ENCODE assay signal across 17 cellular contexts in the genomic region with DNA sequence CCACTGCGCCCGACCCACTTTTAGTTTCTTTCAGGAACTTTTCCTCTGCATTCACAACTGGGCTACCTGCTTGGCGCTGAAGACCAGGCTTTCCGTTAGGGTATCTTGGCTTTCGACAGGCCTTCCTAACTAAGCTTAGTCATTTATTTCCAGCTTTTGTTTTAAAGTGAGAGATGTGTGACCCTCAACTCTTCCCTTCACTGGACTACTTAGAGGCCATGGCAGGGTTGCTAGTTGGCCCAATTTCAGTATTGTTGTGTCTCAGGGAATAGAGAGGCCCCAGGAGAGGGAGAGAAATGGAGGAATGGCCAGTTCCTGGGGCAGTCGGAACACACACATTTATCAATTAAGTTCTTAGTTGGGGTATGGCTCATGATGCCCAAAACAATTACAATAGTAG. TPM values are rescaled to one million over a fixed set of nuclear protein-coding genes. Genes with fewer than 3 reads are reported as not detected.
A peak's percentile ranks its signal among the peaks of the same experiment; 100 is the strongest.
DNase-seq lines count a peak whose midpoint lies in the region; ATAC-seq, FAIRE-seq and TF ChIP-seq lines count a peak whose summit lies in the region.
"Had no signal": no experiment of that assay in that cellular context is flagged by ENCODE, and none has a peak within 500 bp of the region (broad histone marks: within the 10 kb centered on the region; RNA-seq: fewer than 3 reads in every experiment).

No MANE protein-coding gene starts in this region.

- no peaks in the 10 kb centered on the region for H3K27me3 ChIP-seq in right cardiac atrium (ENCODE audit: control insufficient read depth, insufficient read depth)
- no peaks in the 10 kb centered on the region for H3K27me3 ChIP-seq in right atrium auricular region
- H3K27me3 ChIP-seq in HepG2 (ENCODE audit: control insufficient read depth in 1 of 2, insufficient read depth in 2 of 2, low read length in 2 of 2), result no peaks in the 10 kb centered on the region

- no peak overlapping the region for H3K9ac ChIP-seq in HepG2 (ENCODE audit: insufficient read depth, low read depth, low read length)
- H3K9ac ChIP-seq: KMS-11 had no signal

- H3K79me2 ChIP-seq in HepG2 (ENCODE audit: insufficient read depth, low read length), result peaks cover 28% of the 10 kb centered on the region

- H3K4me1 ChIP-seq in right cardiac atrium (ENCODE audit: control insufficient read depth, insufficient read depth, low read length) (peaks cover 10% of the 10 kb centered on the region), right atrium auricular region (peaks cover 0 to 16% of the 10 kb centered on the region in 2 donors), HepG2 (ENCODE audit: insufficient read depth, low read length) (peaks cover 20% of the 10 kb centered on the region)

- peak overlapping the region; percentile 48 for H3K27ac ChIP-seq in right cardiac atrium (ENCODE audit: low read length)
- no peak overlapping the region for H3K27ac ChIP-seq in right atrium auricular region
- no peak overlapping the region for H3K27ac ChIP-seq in HepG2 (ENCODE audit: extremely low read length, insufficient read depth, low read length)
- H3K27ac ChIP-seq: KMS-11 had no signal

- H4K20me1 ChIP-seq in HepG2 (ENCODE audit: insufficient read depth, low read length), result 0 out of 2 replicates have a peak, but pooled peaks cover 6% of the 10 kb centered on the region

- TF ChIP-seq EP300 in HepG2 (IDR thresholded peaks at IDR 0.05; ENCODE audit: low read depth in 2 of 2, low read length in 2 of 2), result no peak
- TF ChIP-seq EP300 in HepG2 (CRISPR knock-in tag; IDR thresholded peaks at IDR 0.05; ENCODE audit: borderline replicate concordance), result no peak

- DNase-seq in right cardiac atrium, result no peak
- DNase-seq in right atrium auricular region (ENCODE audit: low spot score), result no peak
- DNase-seq in dermis blood vessel endothelial cell, result peak; percentile 91
- no peak for DNase-seq in osteocyte (ENCODE audit: extremely low spot score, unreplicated experiment)
- DNase-seq in HepG2 (ENCODE audit: low spot score), result no peak
- DNase-seq in dedifferentiated amniotic fluid mesenchymal stem cell (ENCODE audit: extremely low spot score), result no peak
- DNase-seq in A172 (ENCODE audit: low spot score), result no peak
- DNase-seq: COR-L47, NCI-H1048, NCI-H2081 treated with DMSO at 0.1 percent for 48 hours, NCI-H510A treated with DMSO at 0.1 percent for 48 hours, NCI-H82, Right ventricle myocardium superior had no signal

- no peaks in the 10 kb centered on the region for H3K9me3 Mint-ChIP-seq in osteocyte (ENCODE audit: unreplicated experiment)

- H3K4me2 ChIP-seq in HepG2 (ENCODE audit: low read depth, low read length), result no peak overlapping the region
- H3K4me2 ChIP-seq: KMS-11 had no signal

- peak overlapping the region; percentile 34 for H3K27ac Mint-ChIP-seq in osteocyte (ENCODE audit: unreplicated experiment)

- WGBS in right cardiac atrium, result 85% methylated on average over 6 of the region's 6 CpGs
- WGBS in HepG2 (ENCODE audit: low lambda C conversion rate), result over 99% methylated on average over 6 of the region's 6 CpGs

- TF ChIP-seq CTCF in right atrium auricular region (IDR thresholded peaks at IDR 0.05) (no peak), osteocyte (IDR thresholded peaks at IDR 0.05) (no peak), HepG2 (CRISPR knock-in tag; IDR thresholded peaks at IDR 0.05) (no peak)

- H3K4me3 Mint-ChIP-seq in osteocyte (ENCODE audit: unreplicated experiment), result no peak overlapping the region

- H3K9me3 ChIP-seq in right cardiac atrium (ENCODE audit: control insufficient read depth, low read length), result no peaks in the 10 kb centered on the region
- H3K9me3 ChIP-seq in right atrium auricular region, result no peaks in the 10 kb centered on the region
- no peaks in the 10 kb centered on the region for H3K9me3 ChIP-seq in HepG2 (ENCODE audit: low read length)

- H3K27me3 Mint-ChIP-seq in osteocyte (ENCODE audit: unreplicated experiment), result no peaks in the 10 kb centered on the region

- in situ Hi-C loops in HepG2 (cut with HindIII; ENCODE audit: extremely low pct_ligation_motif_present, low pct_unique_long_range_greater_than_20kb), result no loop called here

- ATAC-seq in right cardiac atrium, result peak in 1 of 2 donors; percentile 36
- no peak for ATAC-seq in HepG2

- TF ChIP-seq RAD21 in HepG2 (CRISPR knock-in tag; IDR thresholded peaks at IDR 0.05), result no peak

- peaks cover 17% of the 10 kb centered on the region for H3K4me1 Mint-ChIP-seq in osteocyte (ENCODE audit: unreplicated experiment)

- BruUV-seq in HepG2 (replicated peaks; lab: Mats Ljungman, UMichigan), result no TSS peak

- peaks cover 28% of the 10 kb centered on the region for H3K36me3 Mint-ChIP-seq in osteocyte (ENCODE audit: unreplicated experiment)

- no peak for TF ChIP-seq POLR2A in HepG2 (IDR thresholded peaks at IDR 0.05; ENCODE audit: insufficient read depth in 1 of 2, low read depth in 2 of 2, low read length in 2 of 2)

- H3K36me3 ChIP-seq in right atrium auricular region, result no peaks in the 10 kb centered on the region
- peaks cover 3 to 20% of the 10 kb centered on the region in 2 experiments; a peak in 3 of 5 replicates for H3K36me3 ChIP-seq in HepG2 (replicated peaks in 1 of 2; ENCODE audit: control insufficient read depth in 1 of 2, insufficient read depth in 2 of 2, low read length in 2 of 2)

- POLR2A ChIA-PET in HepG2 (lab: Yijun Ruan, JAX), result no interaction called here

- CTCF ChIA-PET in HepG2 (lab: Yijun Ruan, JAX; ENCODE audit: low intra/inter-chr PET ratio, low total read pairs), result no interaction called here

- intact Hi-C loops in right cardiac atrium (cut with DNase I) (no loop called here), HepG2 (cut with micrococcal nuclease; ENCODE audit: unreplicated experiment) (no loop called here)

- FAIRE-seq in HepG2 (lab: Jason Lieb, UNC), result no peak
- FAIRE-seq: GM12892, H1 had no signal

- H2AFZ ChIP-seq in HepG2 (ENCODE audit: low read length), result no peak overlapping the region

- H3K4me3 ChIP-seq in right cardiac atrium (ENCODE audit: low read length) (no peak overlapping the region), right atrium auricular region (no peak overlapping the region), HepG2 (replicated peaks in 1 of 3; ENCODE audit: insufficient read depth in 1 of 3, low read depth in 2 of 3, low read length in 3 of 3) (no peak overlapping the region)

RNA-seq across cellular contexts. Expression of gene MTA1, which starts 10.4 kb away (rescaled TPM):
- total RNA-seq in right cardiac atrium (100 to 1,000 TPM; 121 to 179 (median 157) TPM), right atrium auricular region (10 to 100 TPM; 51.9 to 61.7 TPM), dermis blood vessel endothelial cell (43.4 and 55.5 TPM in 2 replicates), osteocyte (122 and 132 TPM in 2 replicates), HepG2 (2016; rRNA removed; fragmentation: Illumina TruSeq; extraction: Trizol) (19.1 and 35.2 TPM in 2 replicates)
- polyA plus RNA-seq in right cardiac atrium (131 TPM), HepG2 (2011; rRNA removed) (85.7 and 85.8 TPM in 2 replicates)
- total RNA-seq in HepG2 (2016; cell fraction: cytosol; rRNA removed; fragmentation: Illumina TruSeq; extraction: Trizol; ENCODE audit: low read depth), result 56.8 and 63.0 TPM in 2 replicates
- 14.0 and 38.5 TPM in 2 replicates for total RNA-seq in HepG2 (2016; cell fraction: insoluble cytoplasmic fraction; rRNA removed; fragmentation: Illumina TruSeq; extraction: Trizol)
- total RNA-seq in HepG2 (2016; cell fraction: membrane; rRNA removed; fragmentation: Illumina TruSeq; extraction: Trizol), result 52.7 and 56.0 TPM in 2 replicates
- 47.2 and 51.4 TPM in 2 replicates for total RNA-seq in HepG2 (2016; cell fraction: nucleus; rRNA removed; fragmentation: Illumina TruSeq; extraction: Trizol)
- polyA plus RNA-seq in HepG2 (2011; cell fraction: cytosol; rRNA removed), result 39.0 and 48.4 TPM in 2 replicates
- polyA plus RNA-seq in HepG2 (2011; cell fraction: nucleus; rRNA removed), result 409 and 581 TPM in 2 replicates
- polyA plus RNA-seq in HepG2 (2012), result 58.3 and 62.1 TPM in 2 replicates
- 51.1 and 53.5 TPM in 2 replicates for polyA plus RNA-seq in HepG2 (2016; cell fraction: cytosol; fragmentation: Illumina TruSeq; extraction: Trizol; ENCODE audit: low read depth)
- 36.2 and 45.8 TPM in 2 replicates for polyA plus RNA-seq in HepG2 (2016; cell fraction: insoluble cytoplasmic fraction; fragmentation: Illumina TruSeq; extraction: Trizol; ENCODE audit: low read depth)
- 82.4 and 89.9 TPM in 2 replicates for polyA plus RNA-seq in HepG2 (2016; cell fraction: membrane; fragmentation: Illumina TruSeq; extraction: Trizol; ENCODE audit: low read depth)
- polyA plus RNA-seq in HepG2 (2016; cell fraction: nucleus; fragmentation: Illumina TruSeq; extraction: Trizol; ENCODE audit: insufficient read depth, low read depth), result 244 and 255 TPM in 2 replicates
- 53.3 and 73.7 TPM in 2 replicates for polyA minus RNA-seq in HepG2 (2011; rRNA and poly(A)+ RNA removed; ENCODE audit: low replicate concordance)
- 58.3 and 59.6 TPM in 2 replicates for polyA minus RNA-seq in HepG2 (2011; cell fraction: cytosol; rRNA and poly(A)+ RNA removed)
- 88.5 and 90.4 TPM in 2 replicates for polyA minus RNA-seq in HepG2 (2011; cell fraction: nucleus; rRNA and poly(A)+ RNA removed)
- total RNA-seq in A172 (2014; rRNA removed; shearing (Covaris generic)), result 15.4 and 27.2 TPM in 2 replicates

RNA-seq across cellular contexts. Expression of gene TEX22, which starts 31.7 kb away (rescaled TPM):
- total RNA-seq in right cardiac atrium (1 to 10 TPM in 2 of 4 donors, under 1 TPM in 2; 0.46 to 1.9 (median 1.00) TPM), right atrium auricular region (under 1 TPM in 1 of 2 donors, not detected in 1; 0.16 TPM), dermis blood vessel endothelial cell (0.05 and 0.17 TPM in 2 replicates), osteocyte (3.1 and 4.9 TPM in 2 replicates), HepG2 (2016; rRNA removed; fragmentation: Illumina TruSeq; extraction: Trizol) (0.27 and 0.55 TPM in 2 replicates)
- polyA plus RNA-seq in right cardiac atrium (0.05 TPM), HepG2 (2011; rRNA removed) (0.07 and 0.16 TPM in 2 replicates)
- not detected in 2 replicates for total RNA-seq in HepG2 (2016; cell fraction: cytosol; rRNA removed; fragmentation: Illumina TruSeq; extraction: Trizol; ENCODE audit: low read depth)
- not detected in 2 replicates for total RNA-seq in HepG2 (2016; cell fraction: insoluble cytoplasmic fraction; rRNA removed; fragmentation: Illumina TruSeq; extraction: Trizol)
- total RNA-seq in HepG2 (2016; cell fraction: membrane; rRNA removed; fragmentation: Illumina TruSeq; extraction: Trizol), result not detected in 2 replicates
- not detected in 2 replicates for total RNA-seq in HepG2 (2016; cell fraction: nucleus; rRNA removed; fragmentation: Illumina TruSeq; extraction: Trizol)
- polyA plus RNA-seq in HepG2 (2011; cell fraction: cytosol; rRNA removed), result not detected in 2 replicates
- 0.56 and 1.2 TPM in 2 replicates for polyA plus RNA-seq in HepG2 (2011; cell fraction: nucleus; rRNA removed)
- polyA plus RNA-seq in HepG2 (2012), result 0.13 and 0.23 TPM in 2 replicates
- not detected in 2 replicates for polyA plus RNA-seq in HepG2 (2016; cell fraction: cytosol; fragmentation: Illumina TruSeq; extraction: Trizol; ENCODE audit: low read depth)
- polyA plus RNA-seq in HepG2 (2016; cell fraction: insoluble cytoplasmic fraction; fragmentation: Illumina TruSeq; extraction: Trizol; ENCODE audit: low read depth), result not detected in 2 replicates
- not detected in 2 replicates for polyA plus RNA-seq in HepG2 (2016; cell fraction: membrane; fragmentation: Illumina TruSeq; extraction: Trizol; ENCODE audit: low read depth)
- polyA plus RNA-seq in HepG2 (2016; cell fraction: nucleus; fragmentation: Illumina TruSeq; extraction: Trizol; ENCODE audit: insufficient read depth, low read depth), result not detected in 2 replicates
- polyA minus RNA-seq in HepG2 (2011; rRNA and poly(A)+ RNA removed; ENCODE audit: low replicate concordance), result 0.16 and 0.82 TPM in 2 replicates
- not detected in 2 replicates for polyA minus RNA-seq in HepG2 (2011; cell fraction: cytosol; rRNA and poly(A)+ RNA removed)
- 0.62 TPM in 1 of 2 replicates, not detected in the other for polyA minus RNA-seq in HepG2 (2011; cell fraction: nucleus; rRNA and poly(A)+ RNA removed)
- total RNA-seq in A172 (2014; rRNA removed; shearing (Covaris generic)), result 0.17 TPM in 1 of 2 replicates, not detected in the other
- total RNA-seq: M059J had no signal

RNA-seq across cellular contexts. Expression of gene CRIP2, which starts 44.6 kb away (rescaled TPM):
- total RNA-seq in right cardiac atrium, result 1,000 to 10,000 TPM; 1,091 to 1,370 (median 1,238) TPM
- polyA plus RNA-seq in right cardiac atrium, result 1,790 TPM
- total RNA-seq in right atrium auricular region, result 1,000 to 10,000 TPM in 1 of 2 donors, 100 to 1,000 TPM in 1; 831 to 1,272 TPM
- total RNA-seq in dermis blood vessel endothelial cell, result 265 and 324 TPM in 2 replicates
- total RNA-seq in osteocyte, result 183 and 191 TPM in 2 replicates
- total RNA-seq in HepG2 (2016; rRNA removed; fragmentation: Illumina TruSeq; extraction: Trizol), result 32.1 and 37.9 TPM in 2 replicates
- total RNA-seq in HepG2 (2016; cell fraction: cytosol; rRNA removed; fragmentation: Illumina TruSeq; extraction: Trizol; ENCODE audit: low read depth), result 22.2 and 30.3 TPM in 2 replicates
- 29.1 and 37.9 TPM in 2 replicates for total RNA-seq in HepG2 (2016; cell fraction: insoluble cytoplasmic fraction; rRNA removed; fragmentation: Illumina TruSeq; extraction: Trizol)
- total RNA-seq in HepG2 (2016; cell fraction: membrane; rRNA removed; fragmentation: Illumina TruSeq; extraction: Trizol), result 30.8 and 36.2 TPM in 2 replicates
- total RNA-seq in HepG2 (2016; cell fraction: nucleus; rRNA removed; fragmentation: Illumina TruSeq; extraction: Trizol), result 14.7 and 15.4 TPM in 2 replicates
- 18.0 and 31.6 TPM in 2 replicates for polyA plus RNA-seq in HepG2 (2011; rRNA removed)
- 18.1 and 57.4 TPM in 2 replicates for polyA plus RNA-seq in HepG2 (2011; cell fraction: cytosol; rRNA removed)
- 37.9 and 74.0 TPM in 2 replicates for polyA plus RNA-seq in HepG2 (2011; cell fraction: nucleus; rRNA removed)
- polyA plus RNA-seq in HepG2 (2012), result 3.6 and 7.4 TPM in 2 replicates
- polyA plus RNA-seq in HepG2 (2016; cell fraction: cytosol; fragmentation: Illumina TruSeq; extraction: Trizol; ENCODE audit: low read depth), result 34.0 and 41.4 TPM in 2 replicates
- polyA plus RNA-seq in HepG2 (2016; cell fraction: insoluble cytoplasmic fraction; fragmentation: Illumina TruSeq; extraction: Trizol; ENCODE audit: low read depth), result 44.2 and 51.5 TPM in 2 replicates
- polyA plus RNA-seq in HepG2 (2016; cell fraction: membrane; fragmentation: Illumina TruSeq; extraction: Trizol; ENCODE audit: low read depth), result 41.2 and 43.7 TPM in 2 replicates
- 39.7 and 41.0 TPM in 2 replicates for polyA plus RNA-seq in HepG2 (2016; cell fraction: nucleus; fragmentation: Illumina TruSeq; extraction: Trizol; ENCODE audit: insufficient read depth, low read depth)
- 21.4 and 23.6 TPM in 2 replicates for polyA minus RNA-seq in HepG2 (2011; rRNA and poly(A)+ RNA removed; ENCODE audit: low replicate concordance)
- polyA minus RNA-seq in HepG2 (2011; cell fraction: cytosol; rRNA and poly(A)+ RNA removed), result 8.4 and 15.7 TPM in 2 replicates
- 2.2 and 7.5 TPM in 2 replicates for polyA minus RNA-seq in HepG2 (2011; cell fraction: nucleus; rRNA and poly(A)+ RNA removed)
- total RNA-seq in A172 (2014; rRNA removed; shearing (Covaris generic)), result 195 and 204 TPM in 2 replicates

RNA-seq across cellular contexts. Expression of gene CRIP1, which starts 56.6 kb away (rescaled TPM):
- total RNA-seq in right cardiac atrium, result 100 to 1,000 TPM; 161 to 218 (median 192) TPM
- 243 TPM for polyA plus RNA-seq in right cardiac atrium
- 10 to 100 TPM; 42.9 to 79.2 TPM for total RNA-seq in right atrium auricular region
- total RNA-seq in dermis blood vessel endothelial cell, result 0.42 and 0.68 TPM in 2 replicates
- total RNA-seq in osteocyte, result 31.0 and 34.1 TPM in 2 replicates
- total RNA-seq in HepG2 (2016; rRNA removed; fragmentation: Illumina TruSeq; extraction: Trizol), result 53.9 and 59.7 TPM in 2 replicates
- 18.2 and 27.4 TPM in 2 replicates for total RNA-seq in HepG2 (2016; cell fraction: cytosol; rRNA removed; fragmentation: Illumina TruSeq; extraction: Trizol; ENCODE audit: low read depth)
- 53.1 and 55.2 TPM in 2 replicates for total RNA-seq in HepG2 (2016; cell fraction: insoluble cytoplasmic fraction; rRNA removed; fragmentation: Illumina TruSeq; extraction: Trizol)
- total RNA-seq in HepG2 (2016; cell fraction: membrane; rRNA removed; fragmentation: Illumina TruSeq; extraction: Trizol), result 23.1 and 27.8 TPM in 2 replicates
- total RNA-seq in HepG2 (2016; cell fraction: nucleus; rRNA removed; fragmentation: Illumina TruSeq; extraction: Trizol), result 25.3 and 26.5 TPM in 2 replicates
- polyA plus RNA-seq in HepG2 (2011; rRNA removed), result 59.5 and 62.2 TPM in 2 replicates
- polyA plus RNA-seq in HepG2 (2011; cell fraction: cytosol; rRNA removed), result 27.8 and 82.6 TPM in 2 replicates
- polyA plus RNA-seq in HepG2 (2011; cell fraction: nucleus; rRNA removed), result 47.3 and 55.5 TPM in 2 replicates
- polyA plus RNA-seq in HepG2 (2012), result 46.4 and 49.2 TPM in 2 replicates
- polyA plus RNA-seq in HepG2 (2016; cell fraction: cytosol; fragmentation: Illumina TruSeq; extraction: Trizol; ENCODE audit: low read depth), result 85.4 and 115 TPM in 2 replicates
- 142 and 159 TPM in 2 replicates for polyA plus RNA-seq in HepG2 (2016; cell fraction: insoluble cytoplasmic fraction; fragmentation: Illumina TruSeq; extraction: Trizol; ENCODE audit: low read depth)
- polyA plus RNA-seq in HepG2 (2016; cell fraction: membrane; fragmentation: Illumina TruSeq; extraction: Trizol; ENCODE audit: low read depth), result 67.3 and 82.2 TPM in 2 replicates
- 136 and 137 TPM in 2 replicates for polyA plus RNA-seq in HepG2 (2016; cell fraction: nucleus; fragmentation: Illumina TruSeq; extraction: Trizol; ENCODE audit: insufficient read depth, low read depth)
- polyA minus RNA-seq in HepG2 (2011; rRNA and poly(A)+ RNA removed; ENCODE audit: low replicate concordance), result 24.8 and 136 TPM in 2 replicates
- 20.6 and 28.4 TPM in 2 replicates for polyA minus RNA-seq in HepG2 (2011; cell fraction: cytosol; rRNA and poly(A)+ RNA removed)
- 4.7 and 11.8 TPM in 2 replicates for polyA minus RNA-seq in HepG2 (2011; cell fraction: nucleus; rRNA and poly(A)+ RNA removed)
- total RNA-seq in A172 (2014; rRNA removed; shearing (Covaris generic)), result 1.5 TPM in 1 of 2 replicates, not detected in the other
- total RNA-seq: M059J had no signal
